1 cellular context compared by ENCODE assay signal in genomic region chr3:145649368-145649887, GRCh38.
TF ChIP-seq lines count a peak whose summit lies in the region.

No MANE protein-coding gene starts in this region.

TF ChIP-seq in HepG2, 621 proteins besides CTCF, POLR2A, EP300 and RAD21 (continued from another document and continues in another):
- TF ChIP-seq ZNF253 (CRISPR knock-in tag; IDR thresholded peaks at IDR 0.05; ENCODE audit: borderline replicate concordance) (no peak), ZFY (CRISPR knock-in tag; IDR thresholded peaks at IDR 0.05) (no peak), ATF6 (CRISPR knock-in tag; conservative IDR thresholded peaks at IDR 0.05) (no peak), ZNF605 (CRISPR knock-in tag; IDR thresholded peaks at IDR 0.05) (no peak), POLR2AphosphoS5 (IDR thresholded peaks at IDR 0.05; ENCODE audit: low read depth, low read length) (no peak), MED8 (CRISPR knock-in tag; IDR thresholded peaks at IDR 0.05; ENCODE audit: insufficient replicate concordance) (no peak), ZNF282 (IDR thresholded peaks at IDR 0.05; ENCODE audit: partially characterized antibody) (no peak), FOXJ3 (CRISPR knock-in tag; IDR thresholded peaks at IDR 0.05; ENCODE audit: borderline replicate concordance) (peak; percentile 84; the same call in 1 of the 2 replicates), ZNF280D (CRISPR knock-in tag; IDR thresholded peaks at IDR 0.05) (no peak), FOXC1 (CRISPR knock-in tag; IDR thresholded peaks at IDR 0.05; ENCODE audit: borderline replicate concordance) (no peak), SIX4 (CRISPR knock-in tag; IDR thresholded peaks at IDR 0.05) (peak; percentile 57; the same call in 1 of the 2 replicates), ZNF543 (CRISPR knock-in tag; IDR thresholded peaks at IDR 0.05) (no peak), ZNF546 (CRISPR knock-in tag; conservative IDR thresholded peaks at IDR 0.05) (no peak), ARID2 (CRISPR knock-in tag; IDR thresholded peaks at IDR 0.05; ENCODE audit: borderline replicate concordance) (0 out of 2 replicates have a peak, but pooled peaks have one; percentile 29), TFE3 (CRISPR knock-in tag; IDR thresholded peaks at IDR 0.05) (peak; percentile 94), DMTF1 (CRISPR knock-in tag; IDR thresholded peaks at IDR 0.05) (no peak), ZNF557 (CRISPR knock-in tag; IDR thresholded peaks at IDR 0.05) (no peak), SALL1 (CRISPR knock-in tag; IDR thresholded peaks at IDR 0.05) (peak; percentile 52; the same call in 1 of the 2 replicates), CC2D1A (CRISPR knock-in tag; IDR thresholded peaks at IDR 0.05) (no peak), SOX13 (IDR thresholded peaks at IDR 0.05) (peak; percentile 82), SOX13 (CRISPR knock-in tag; conservative IDR thresholded peaks at IDR 0.05 in 1 of 2, IDR thresholded peaks at IDR 0.05 in 1 of 2) (peak in 1 of 2 experiments; percentile 94; a peak in 2 of 4 replicates), POLR2G (IDR thresholded peaks at IDR 0.05; ENCODE audit: low read depth, low read length) (no peak), BRD4 (CRISPR knock-in tag; IDR thresholded peaks at IDR 0.05) (no peak), FOXA3 (CRISPR knock-in tag; IDR thresholded peaks at IDR 0.05) (peak; percentile 89), RFX1 (IDR thresholded peaks at IDR 0.05) (no peak), ZNF12 (CRISPR knock-in tag; IDR thresholded peaks at IDR 0.05) (no peak), HDAC2 (CRISPR knock-in tag; IDR thresholded peaks at IDR 0.05) (peak; percentile 86), MEF2D (CRISPR knock-in tag; IDR thresholded peaks at IDR 0.05) (no peak), THAP9 (CRISPR knock-in tag; IDR thresholded peaks at IDR 0.05; ENCODE audit: borderline replicate concordance) (no peak), XBP1 (CRISPR knock-in tag; IDR thresholded peaks at IDR 0.05) (no peak), SP2 (CRISPR knock-in tag; IDR thresholded peaks at IDR 0.05) (no peak), ZNF235 (CRISPR knock-in tag; IDR thresholded peaks at IDR 0.05; ENCODE audit: borderline replicate concordance) (no peak), ZNF878 (CRISPR knock-in tag; IDR thresholded peaks at IDR 0.05) (0 out of 2 replicates have a peak, but pooled peaks have one; percentile 32), TEAD3 (CRISPR knock-in tag; optimal IDR thresholded peaks at IDR 0.05; ENCODE audit: borderline replicate concordance) (peak; percentile 31), NCOR1 (IDR thresholded peaks at IDR 0.05; ENCODE audit: borderline replicate concordance, low read length) (peak; percentile 54; the same call in 1 of the 2 replicates), ZBED4 (CRISPR knock-in tag; IDR thresholded peaks at IDR 0.05; ENCODE audit: borderline replicate concordance) (0 out of 2 replicates have a peak, but pooled peaks have one; percentile 26), HES4 (CRISPR knock-in tag; IDR thresholded peaks at IDR 0.05; ENCODE audit: borderline replicate concordance) (no peak), TP53 (CRISPR knock-in tag; conservative IDR thresholded peaks at IDR 0.05) (no peak), HIC2 (CRISPR knock-in tag; IDR thresholded peaks at IDR 0.05; ENCODE audit: low read depth) (no peak), BORCS8-MEF2B (CRISPR knock-in tag; IDR thresholded peaks at IDR 0.05) (no peak), ZNF414 (CRISPR knock-in tag; IDR thresholded peaks at IDR 0.05) (no peak), SP4 (CRISPR knock-in tag; IDR thresholded peaks at IDR 0.05) (no peak)
